17 cellular contexts compared by ENCODE assay signal in genomic region chr1:26015358-26015757, GRCh38. TPM values are rescaled to one million over a fixed set of nuclear protein-coding genes. Genes with fewer than 3 reads are reported as not detected.
A peak's percentile ranks its signal among the peaks of the same experiment; 100 is the strongest.
DNase-seq lines count a peak whose midpoint lies in the region; ATAC-seq and TF ChIP-seq lines count a peak whose summit lies in the region.
"Had no signal": no experiment of that assay in that cellular context is flagged by ENCODE, and none has a peak within 500 bp of the region (broad histone marks: within the 10 kb centered on the region; RNA-seq: fewer than 3 reads in every experiment).

No MANE protein-coding gene starts in this region.

- no peaks in the 10 kb centered on the region for H3K27me3 ChIP-seq in stomach
- H3K27me3 ChIP-seq: dorsolateral prefrontal cortex, heart right ventricle had no signal

- H3K9me3 ChIP-seq in stomach = no peaks in the 10 kb centered on the region
- H3K9me3 ChIP-seq: heart right ventricle had no signal

- WGBS in stomach, 5 donors = 71 to 91% (median 84%) methylated on average over 2 of the region's 2 CpGs

- peak; percentile 33 for ATAC-seq in esophagus mucosa
- ATAC-seq: activated CD8-positive, alpha-beta memory T cell treated with anti-CD3 and anti-CD28 coated beads, Interleukin-2, amount 10 ng/mL, durations not matched to agents 7 days and 5 days; GM23338; stimulated activated naive CD8-positive, alpha-beta T cell treated with anti-CD3 and anti-CD28 coated beads, Interleukin-15, amount 100 ng/mL, for 72 hours had no signal

- DNase-seq in GM03348 (ENCODE audit: low spot score) = peak; percentile 78
- DNase-seq in NOMO-1 treated with dmso at 0.1 percent for 144 hours (lab: John Stamatoyannopoulos, UW; ENCODE audit: unreplicated experiment) = peak; percentile 39
- peak; percentile 49 for DNase-seq in pons (ENCODE audit: low spot score)
- no peak for DNase-seq in stomach
- no peak for DNase-seq in germinal center (ENCODE audit: low spot score)
- no peak for DNase-seq in NCI-H510A treated with DMSO at 0.1 percent for 48 hours (lab: John Stamatoyannopoulos, UW)
- no peak for DNase-seq in amygdala (lab: John Stamatoyannopoulos, UW)
- DNase-seq: activated CD8-positive, alpha-beta memory T cell treated with anti-CD3 and anti-CD28 coated beads, Interleukin-2, amount 10 ng/mL, durations not matched to agents 7 days and 5 days; activated naive CD8-positive, alpha-beta T cell treated with anti-CD3 and anti-CD28 coated beads, Interleukin-2, amount 10 ng/mL, durations not matched to agents 7 days and 5 days; COR-L47; dorsolateral prefrontal cortex; heart right ventricle; stimulated activated naive CD8-positive, alpha-beta T cell treated with anti-CD3 and anti-CD28 coated beads, Interleukin-15, amount 100 ng/mL, for 72 hours; T1000 had no signal

- intact Hi-C loops in stomach (cut with DNase I; ENCODE audit: low total_unique reads) = no loop called here

- H3K36me3 ChIP-seq in stomach = no peaks in the 10 kb centered on the region

- TF ChIP-seq CTCF in stomach (IDR thresholded peaks at IDR 0.05) = no peak

- no peak for TF ChIP-seq EP300 in stomach (IDR thresholded peaks at IDR 0.05)

- no peak for TF ChIP-seq POLR2A in stomach (IDR thresholded peaks at IDR 0.05)

- H3K4me1 ChIP-seq in stomach = peaks cover 0 to 26% (median 9%) of the 10 kb centered on the region in 4 donors

- H3K27ac ChIP-seq in stomach = peak overlapping the region in 1 of 5 donors; percentile 9

- H3K4me3 ChIP-seq in stomach = no peak overlapping the region
- H3K4me3 ChIP-seq: dorsolateral prefrontal cortex, GM23338, heart right ventricle had no signal

RNA-seq across cellular contexts. Expression of gene EXTL1, which starts 6.2 kb away (rescaled TPM):
- total RNA-seq in esophagus mucosa = not detected
- 10 to 100 TPM in 1 of 5 donors, under 1 TPM in 1, not detected in 3; 0.18 to 26.3 TPM for total RNA-seq in stomach
- polyA plus RNA-seq in stomach = under 1 TPM in 2 of 3 donors, not detected in 1; 0.18 to 0.44 TPM
- total RNA-seq: activated CD8-positive, alpha-beta memory T cell treated with anti-CD3 and anti-CD28 coated beads, Interleukin-2, amount 10 ng/mL, durations not matched to agents 7 days and 5 days; activated naive CD8-positive, alpha-beta T cell treated with anti-CD3 and anti-CD28 coated beads, Interleukin-2, amount 10 ng/mL, durations not matched to agents 7 days and 5 days had no signal

RNA-seq across cellular contexts. Expression of gene PAFAH2, which starts 17.5 kb away (rescaled TPM):
- total RNA-seq in esophagus mucosa = 9.0 TPM
- 10 to 100 TPM in 3 of 5 donors, 1 to 10 TPM in 1, under 1 TPM in 1; 0.58 to 25.5 (median 14.9) TPM for total RNA-seq in stomach
- 10 to 100 TPM in 2 of 3 donors, 1 to 10 TPM in 1; 6.5 to 13.3 (median 12.8) TPM for polyA plus RNA-seq in stomach

RNA-seq across cellular contexts. Expression of gene SLC30A2, which starts 30.6 kb away (rescaled TPM):
- total RNA-seq in esophagus mucosa (not detected), stomach (1 to 10 TPM in 1 of 5 donors, not detected in 4; 2.0 TPM)
- under 1 TPM in 2 of 3 donors, not detected in 1; 0.30 to 0.46 TPM for polyA plus RNA-seq in stomach
- total RNA-seq: activated CD8-positive, alpha-beta memory T cell treated with anti-CD3 and anti-CD28 coated beads, Interleukin-2, amount 10 ng/mL, durations not matched to agents 7 days and 5 days; activated naive CD8-positive, alpha-beta T cell treated with anti-CD3 and anti-CD28 coated beads, Interleukin-2, amount 10 ng/mL, durations not matched to agents 7 days and 5 days had no signal
- polyA plus RNA-seq: GM23338 had no signal

RNA-seq across cellular contexts. Expression of gene TRIM63, which starts 52.1 kb away (rescaled TPM):
- total RNA-seq in esophagus mucosa = not detected
- total RNA-seq in stomach = under 1 TPM in 1 of 5 donors, not detected in 4; 0.37 TPM
- 1 to 10 TPM in 1 of 3 donors, under 1 TPM in 2; 0.40 to 6.0 (median 0.44) TPM for polyA plus RNA-seq in stomach
- total RNA-seq: activated CD8-positive, alpha-beta memory T cell treated with anti-CD3 and anti-CD28 coated beads, Interleukin-2, amount 10 ng/mL, durations not matched to agents 7 days and 5 days; activated naive CD8-positive, alpha-beta T cell treated with anti-CD3 and anti-CD28 coated beads, Interleukin-2, amount 10 ng/mL, durations not matched to agents 7 days and 5 days; progenitor cell of endocrine pancreas had no signal
- polyA plus RNA-seq: GM23338 had no signal

Comparison
In these comparisons a context has a peak if more than half of its experiments do, and no peak if none do; other contexts are left out.
1. DNase-seq: peak in GM03348 (single experiment), NOMO-1 treated with dmso at 0.1 percent for 144 hours (single experiment) and pons (single experiment); none in stomach (single experiment), germinal center (single experiment), NCI-H510A treated with DMSO at 0.1 percent for 48 hours (single experiment) and amygdala (0 of 56).